In the genomic region with DNA sequence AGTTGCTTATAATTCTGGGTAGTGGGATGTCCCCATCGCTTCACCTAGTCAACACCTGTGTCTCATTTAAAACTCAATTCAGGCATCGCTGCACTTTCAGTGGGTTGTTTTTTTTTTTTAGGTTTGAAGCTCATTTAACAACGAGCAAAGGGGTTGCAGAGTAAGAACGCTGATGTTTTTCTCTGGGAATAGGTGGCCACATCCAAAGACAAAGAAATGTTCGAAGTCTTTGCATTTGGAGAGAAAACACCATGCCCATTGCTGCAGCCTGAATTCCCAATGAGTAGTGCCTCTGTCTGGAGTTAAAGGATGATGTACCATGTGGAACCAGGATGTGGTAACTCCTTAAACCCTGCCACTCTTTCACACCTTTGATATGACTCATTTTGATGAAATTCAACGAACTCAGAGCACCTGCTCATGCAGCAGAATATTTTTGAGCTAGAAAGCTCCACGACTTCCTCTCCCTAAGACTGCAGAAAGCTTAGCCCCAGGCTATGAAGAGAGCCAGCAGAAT, we compare ENCODE assay signal across 10 cellular contexts. TPM values are rescaled to one million over a fixed set of nuclear protein-coding genes. Genes with fewer than 3 reads are reported as not detected.
DNase-seq lines count a peak whose midpoint lies in the region; ATAC-seq and TF ChIP-seq lines count a peak whose summit lies in the region.
"Had no signal": no experiment of that assay in that cellular context is flagged by ENCODE, and none has a peak within 500 bp of the region (broad histone marks: within the 10 kb centered on the region; RNA-seq: fewer than 3 reads in every experiment).

No MANE protein-coding gene starts in this region.

- WGBS in body of pancreas, 2 donors, result 65 to 75% methylated on average over 7 of the region's 7 CpGs

- H3K4me1 ChIP-seq in CD4-positive, CD25-positive, alpha-beta regulatory T cell (ENCODE audit: control insufficient read depth, insufficient read depth, low read length, poor library complexity, severe bottlenecking), result peaks cover 8% of the 10 kb centered on the region
- H3K4me1 ChIP-seq in body of pancreas, result peaks cover 11% of the 10 kb centered on the region

- H3K36me3 ChIP-seq in CD4-positive, CD25-positive, alpha-beta regulatory T cell (ENCODE audit: control insufficient read depth, insufficient read depth, low read length), result no peaks in the 10 kb centered on the region
- no peaks in the 10 kb centered on the region for H3K36me3 ChIP-seq in body of pancreas (replicated peaks in 1 of 2; ENCODE audit: insufficient read depth in 1 of 2, low read depth in 2 of 2)

- TF ChIP-seq CTCF in body of pancreas (IDR thresholded peaks at IDR 0.05), result no peak

- H3K4me3 ChIP-seq in CD4-positive, CD25-positive, alpha-beta regulatory T cell (ENCODE audit: low read depth, low read length), result no peak overlapping the region
- no peak overlapping the region for H3K4me3 ChIP-seq in body of pancreas

- H3K4me1 Mint-ChIP-seq in CD4-positive, CD25-positive, alpha-beta regulatory T cell, result peaks cover 0 to 21% (median 9%) of the 10 kb centered on the region in 4 donors
- H3K4me1 Mint-ChIP-seq in activated CD8-positive, alpha-beta T cell treated with anti-CD3 and anti-CD28 coated beads, Interleukin-2, amount 10 ng/mL, durations not matched to agents 7 days and 5 days (ENCODE audit: low read depth), result peaks cover 29% of the 10 kb centered on the region
- H3K4me1 Mint-ChIP-seq: neural crest cell had no signal

- H3K9me3 Mint-ChIP-seq in CD4-positive, CD25-positive, alpha-beta regulatory T cell, result no peaks in the 10 kb centered on the region
- peaks cover 10% of the 10 kb centered on the region for H3K9me3 Mint-ChIP-seq in activated CD8-positive, alpha-beta T cell treated with anti-CD3 and anti-CD28 coated beads, Interleukin-2, amount 10 ng/mL, durations not matched to agents 7 days and 5 days (ENCODE audit: insufficient read depth)
- H3K9me3 Mint-ChIP-seq: neural crest cell had no signal

- no peaks in the 10 kb centered on the region for H3K9me3 ChIP-seq in CD4-positive, CD25-positive, alpha-beta regulatory T cell (ENCODE audit: control insufficient read depth in 2 of 2, low read length in 2 of 2)
- no peaks in the 10 kb centered on the region for H3K9me3 ChIP-seq in body of pancreas

- no peak for TF ChIP-seq POLR2A in body of pancreas (IDR thresholded peaks at IDR 0.05)

- peak; percentile 83 to 84 for ATAC-seq in CD4-positive, CD25-positive, alpha-beta regulatory T cell (ENCODE audit: low read depth in 2 of 2)
- ATAC-seq in GM18907 (IDR thresholded peaks at IDR 0.05; ENCODE audit: unreplicated experiment) (peak; percentile 77), HG03135 (IDR thresholded peaks at IDR 0.05; ENCODE audit: unreplicated experiment) (peak; percentile 62), body of pancreas (no peak)
- ATAC-seq in activated CD8-positive, alpha-beta T cell treated with anti-CD3 and anti-CD28 coated beads, Interleukin-2, amount 10 ng/mL, durations not matched to agents 7 days and 5 days, result peak; percentile 75

- peak in 2 of 3 donors; percentile 15 to 91 for DNase-seq in CD4-positive, CD25-positive, alpha-beta regulatory T cell
- peak; percentile 44 for DNase-seq in activated CD8-positive, alpha-beta T cell treated with anti-CD3 and anti-CD28 coated beads, Interleukin-2, amount 10 ng/mL, durations not matched to agents 7 days and 5 days
- no peak for DNase-seq in body of pancreas
- DNase-seq in T1000 (lab: John Stamatoyannopoulos, UW), result no peak
- no peak for DNase-seq in NCI-H187 treated with DMSO at 0.1 percent for 48 hours (lab: John Stamatoyannopoulos, UW)
- no peak for DNase-seq in effector CD4-positive, alpha-beta T cell

- intact Hi-C loops in body of pancreas (cut with DNase I), result no loop called here

- CTCF ChIA-PET in activated CD8-positive, alpha-beta T cell treated with anti-CD3 and anti-CD28 coated beads, Interleukin-2, amount 10 ng/mL, durations not matched to agents 7 days and 5 days (lab: Charles Lee), result interaction anchor here (0.6 to 8.0 kb wide), 23 partner anchors 8 to 356 kb away, joined by 3 to 138 read pairs (median 8); partner anchors contain the start of gene BATF

- H3K27ac Mint-ChIP-seq in CD4-positive, CD25-positive, alpha-beta regulatory T cell, result peak overlapping the region in 1 of 3 donors; percentile 8
- H3K27ac Mint-ChIP-seq in activated CD8-positive, alpha-beta T cell treated with anti-CD3 and anti-CD28 coated beads, Interleukin-2, amount 10 ng/mL, durations not matched to agents 7 days and 5 days, result peak overlapping the region; percentile 28

- POLR2A ChIA-PET in activated CD8-positive, alpha-beta T cell treated with anti-CD3 and anti-CD28 coated beads, Interleukin-2, amount 10 ng/mL, durations not matched to agents 7 days and 5 days (lab: Charles Lee), result no interaction called here

- no peaks in the 10 kb centered on the region for H3K27me3 ChIP-seq in CD4-positive, CD25-positive, alpha-beta regulatory T cell (ENCODE audit: control insufficient read depth, insufficient read depth, low read length)
- no peaks in the 10 kb centered on the region for H3K27me3 ChIP-seq in body of pancreas

- no peak overlapping the region for H3K27ac ChIP-seq in CD4-positive, CD25-positive, alpha-beta regulatory T cell (ENCODE audit: insufficient read depth, low read length, poor library complexity, severe bottlenecking)
- no peak overlapping the region for H3K27ac ChIP-seq in body of pancreas
- H3K27ac ChIP-seq: KMS-11 had no signal

- no peaks in the 10 kb centered on the region for H3K27me3 Mint-ChIP-seq in CD4-positive, CD25-positive, alpha-beta regulatory T cell
- H3K27me3 Mint-ChIP-seq in activated CD8-positive, alpha-beta T cell treated with anti-CD3 and anti-CD28 coated beads, Interleukin-2, amount 10 ng/mL, durations not matched to agents 7 days and 5 days (ENCODE audit: low read depth), result peaks cover 2% of the 10 kb centered on the region

- peak overlapping the region in 1 of 4 donors; percentile 6 for H3K4me3 Mint-ChIP-seq in CD4-positive, CD25-positive, alpha-beta regulatory T cell
- no peak overlapping the region for H3K4me3 Mint-ChIP-seq in activated CD8-positive, alpha-beta T cell treated with anti-CD3 and anti-CD28 coated beads, Interleukin-2, amount 10 ng/mL, durations not matched to agents 7 days and 5 days
- H3K4me3 Mint-ChIP-seq: neural crest cell had no signal

- no peaks in the 10 kb centered on the region for H3K36me3 Mint-ChIP-seq in CD4-positive, CD25-positive, alpha-beta regulatory T cell
- H3K36me3 Mint-ChIP-seq in activated CD8-positive, alpha-beta T cell treated with anti-CD3 and anti-CD28 coated beads, Interleukin-2, amount 10 ng/mL, durations not matched to agents 7 days and 5 days (ENCODE audit: low read depth), result no peaks in the 10 kb centered on the region

RNA-seq across cellular contexts. Expression of gene BATF, which starts 35.1 kb away (rescaled TPM):
- 50.7 TPM for total RNA-seq in CD4-positive, CD25-positive, alpha-beta regulatory T cell
- polyA plus RNA-seq in CD4-positive, CD25-positive, alpha-beta regulatory T cell, result 100 to 1,000 TPM in 3 of 4 donors, 10 to 100 TPM in 1; 86.8 to 119 (median 109) TPM
- total RNA-seq in activated CD8-positive, alpha-beta T cell treated with anti-CD3 and anti-CD28 coated beads, Interleukin-2, amount 10 ng/mL, durations not matched to agents 7 days and 5 days, result 10 to 100 TPM; 41.3 to 41.6 TPM
- total RNA-seq in body of pancreas, result not detected
- total RNA-seq: neural crest cell had no signal

RNA-seq across cellular contexts. Expression of gene JDP2, which starts 59.4 kb away (rescaled TPM):
- 0.79 TPM for total RNA-seq in CD4-positive, CD25-positive, alpha-beta regulatory T cell
- under 1 TPM in 1 of 4 donors, not detected in 3; 0.62 TPM for polyA plus RNA-seq in CD4-positive, CD25-positive, alpha-beta regulatory T cell
- 1 to 10 TPM in 1 of 2 experiments, under 1 TPM in 1; 0.71 to 1.4 TPM for total RNA-seq in activated CD8-positive, alpha-beta T cell treated with anti-CD3 and anti-CD28 coated beads, Interleukin-2, amount 10 ng/mL, durations not matched to agents 7 days and 5 days
- 10 to 100 TPM; 16.8 to 17.9 TPM for total RNA-seq in body of pancreas

Comparison
In these comparisons a context has a peak if more than half of its experiments do, and no peak if none do; other contexts are left out.
1. DNase-seq: peak in CD4-positive, CD25-positive, alpha-beta regulatory T cell (2 of 3) and activated CD8-positive, alpha-beta T cell treated with anti-CD3 and anti-CD28 coated beads, Interleukin-2, amount 10 ng/mL, durations not matched to agents 7 days and 5 days (single experiment); none in body of pancreas (0 of 4), T1000 (single experiment), NCI-H187 treated with DMSO at 0.1 percent for 48 hours (single experiment) and effector CD4-positive, alpha-beta T cell (single experiment).
2. RNA of gene BATF, which starts 35.1 kb away (total RNA-seq): 50.7 TPM in CD4-positive, CD25-positive, alpha-beta regulatory T cell (single experiment) and 41.3 to 41.6 TPM in activated CD8-positive, alpha-beta T cell treated with anti-CD3 and anti-CD28 coated beads, Interleukin-2, amount 10 ng/mL, durations not matched to agents 7 days and 5 days; not detected in body of pancreas; every median in the first group is over 10 times any median in the second.